ENCODE assay signal across 1 cellular context in the genomic region with DNA sequence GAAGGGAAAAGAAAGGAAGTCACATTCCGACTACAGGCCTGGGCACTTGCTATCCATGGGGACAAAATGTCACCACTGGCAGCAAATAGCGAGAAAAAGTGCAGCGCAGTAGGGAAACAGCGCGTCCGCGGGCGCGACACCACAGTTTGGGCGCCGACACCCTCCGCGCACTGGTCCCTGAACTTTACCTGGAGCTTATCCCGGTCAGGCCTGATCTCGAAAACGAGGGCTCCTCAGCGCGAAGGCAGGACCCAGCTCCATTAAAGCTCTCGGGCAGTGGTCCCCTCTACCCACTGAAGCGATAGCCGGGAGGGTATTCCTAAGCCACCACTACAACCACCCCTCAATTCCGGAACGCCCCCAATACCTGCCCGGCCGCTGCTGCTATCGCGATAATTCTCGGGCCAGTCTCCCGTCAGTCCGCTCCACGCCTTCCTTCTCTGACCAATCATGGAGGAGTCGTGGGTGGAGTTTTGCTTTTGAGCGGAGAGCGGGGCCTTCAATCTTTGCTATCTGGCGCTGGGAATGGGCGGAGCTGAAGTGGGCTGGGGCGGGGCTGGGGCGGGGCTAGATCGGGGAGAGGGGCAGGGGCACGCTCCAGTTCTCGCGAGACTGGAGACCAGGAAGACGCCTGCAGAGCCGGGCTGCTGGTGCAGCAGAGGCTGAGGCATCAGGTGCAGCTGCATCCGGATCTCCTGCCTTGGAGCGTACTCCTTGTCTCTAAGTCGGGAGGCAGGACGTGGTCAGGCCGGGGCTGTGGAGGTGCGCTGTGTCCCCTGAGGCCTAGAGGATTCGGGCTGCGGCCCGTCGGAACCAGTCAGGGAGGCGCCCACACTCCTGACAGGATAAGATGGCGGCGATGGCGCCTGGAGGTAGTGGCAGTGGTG.
TF ChIP-seq lines count a peak whose summit lies in the region.

A gene with protein sequence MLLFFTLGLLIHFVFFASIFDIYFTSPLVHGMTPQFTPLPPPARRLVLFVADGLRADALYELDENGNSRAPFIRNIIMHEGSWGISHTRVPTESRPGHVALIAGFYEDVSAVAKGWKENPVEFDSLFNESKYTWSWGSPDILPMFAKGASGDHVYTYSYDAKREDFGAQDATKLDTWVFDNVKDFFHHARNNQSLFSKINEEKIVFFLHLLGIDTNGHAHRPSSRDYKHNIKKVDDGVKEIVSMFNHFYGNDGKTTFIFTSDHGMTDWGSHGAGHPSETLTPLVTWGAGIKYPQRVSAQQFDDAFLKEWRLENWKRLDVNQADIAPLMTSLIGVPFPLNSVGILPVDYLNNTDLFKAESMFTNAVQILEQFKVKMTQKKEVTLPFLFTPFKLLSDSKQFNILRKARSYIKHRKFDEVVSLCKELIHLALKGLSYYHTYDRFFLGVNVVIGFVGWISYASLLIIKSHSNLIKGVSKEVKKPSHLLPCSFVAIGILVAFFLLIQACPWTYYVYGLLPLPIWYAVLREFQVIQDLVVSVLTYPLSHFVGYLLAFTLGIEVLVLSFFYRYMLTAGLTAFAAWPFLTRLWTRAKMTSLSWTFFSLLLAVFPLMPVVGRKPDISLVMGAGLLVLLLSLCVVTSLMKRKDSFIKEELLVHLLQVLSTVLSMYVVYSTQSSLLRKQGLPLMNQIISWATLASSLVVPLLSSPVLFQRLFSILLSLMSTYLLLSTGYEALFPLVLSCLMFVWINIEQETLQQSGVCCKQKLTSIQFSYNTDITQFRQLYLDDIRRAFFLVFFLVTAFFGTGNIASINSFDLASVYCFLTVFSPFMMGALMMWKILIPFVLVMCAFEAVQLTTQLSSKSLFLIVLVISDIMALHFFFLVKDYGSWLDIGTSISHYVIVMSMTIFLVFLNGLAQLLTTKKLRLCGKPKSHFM (minus strand): TSS at position 401 of the 887 bp plus-strand sequence. CDS start 25,703 bp downstream, outside the sequence.
A gene with protein sequence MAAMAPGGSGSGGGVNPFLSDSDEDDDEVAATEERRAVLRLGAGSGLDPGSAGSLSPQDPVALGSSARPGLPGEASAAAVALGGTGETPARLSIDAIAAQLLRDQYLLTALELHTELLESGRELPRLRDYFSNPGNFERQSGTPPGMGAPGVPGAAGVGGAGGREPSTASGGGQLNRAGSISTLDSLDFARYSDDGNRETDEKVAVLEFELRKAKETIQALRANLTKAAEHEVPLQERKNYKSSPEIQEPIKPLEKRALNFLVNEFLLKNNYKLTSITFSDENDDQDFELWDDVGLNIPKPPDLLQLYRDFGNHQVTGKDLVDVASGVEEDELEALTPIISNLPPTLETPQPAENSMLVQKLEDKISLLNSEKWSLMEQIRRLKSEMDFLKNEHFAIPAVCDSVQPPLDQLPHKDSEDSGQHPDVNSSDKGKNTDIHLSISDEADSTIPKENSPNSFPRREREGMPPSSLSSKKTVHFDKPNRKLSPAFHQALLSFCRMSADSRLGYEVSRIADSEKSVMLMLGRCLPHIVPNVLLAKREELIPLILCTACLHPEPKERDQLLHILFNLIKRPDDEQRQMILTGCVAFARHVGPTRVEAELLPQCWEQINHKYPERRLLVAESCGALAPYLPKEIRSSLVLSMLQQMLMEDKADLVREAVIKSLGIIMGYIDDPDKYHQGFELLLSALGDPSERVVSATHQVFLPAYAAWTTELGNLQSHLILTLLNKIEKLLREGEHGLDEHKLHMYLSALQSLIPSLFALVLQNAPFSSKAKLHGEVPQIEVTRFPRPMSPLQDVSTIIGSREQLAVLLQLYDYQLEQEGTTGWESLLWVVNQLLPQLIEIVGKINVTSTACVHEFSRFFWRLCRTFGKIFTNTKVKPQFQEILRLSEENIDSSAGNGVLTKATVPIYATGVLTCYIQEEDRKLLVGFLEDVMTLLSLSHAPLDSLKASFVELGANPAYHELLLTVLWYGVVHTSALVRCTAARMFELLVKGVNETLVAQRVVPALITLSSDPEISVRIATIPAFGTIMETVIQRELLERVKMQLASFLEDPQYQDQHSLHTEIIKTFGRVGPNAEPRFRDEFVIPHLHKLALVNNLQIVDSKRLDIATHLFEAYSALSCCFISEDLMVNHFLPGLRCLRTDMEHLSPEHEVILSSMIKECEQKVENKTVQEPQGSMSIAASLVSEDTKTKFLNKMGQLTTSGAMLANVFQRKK (plus strand): TSS at position 600 of the 887 bp plus-strand sequence. CDS start 251 bp downstream, at position 851.

TF ChIP-seq in GM12878, 131 proteins besides CTCF, POLR2A, EP300 and RAD21 (continued from another document and continues in another):
- TF ChIP-seq, protein P1, sequence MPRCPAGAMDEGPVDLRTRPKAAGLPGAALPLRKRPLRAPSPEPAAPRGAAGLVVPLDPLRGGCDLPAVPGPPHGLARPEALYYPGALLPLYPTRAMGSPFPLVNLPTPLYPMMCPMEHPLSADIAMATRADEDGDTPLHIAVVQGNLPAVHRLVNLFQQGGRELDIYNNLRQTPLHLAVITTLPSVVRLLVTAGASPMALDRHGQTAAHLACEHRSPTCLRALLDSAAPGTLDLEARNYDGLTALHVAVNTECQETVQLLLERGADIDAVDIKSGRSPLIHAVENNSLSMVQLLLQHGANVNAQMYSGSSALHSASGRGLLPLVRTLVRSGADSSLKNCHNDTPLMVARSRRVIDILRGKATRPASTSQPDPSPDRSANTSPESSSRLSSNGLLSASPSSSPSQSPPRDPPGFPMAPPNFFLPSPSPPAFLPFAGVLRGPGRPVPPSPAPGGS (IDR thresholded peaks at IDR 0.05; ENCODE audit: borderline replicate concordance, insufficient read depth, low read depth, low read length, poor library complexity, severe bottlenecking) = no peak
- TF ChIP-seq, protein P2, sequence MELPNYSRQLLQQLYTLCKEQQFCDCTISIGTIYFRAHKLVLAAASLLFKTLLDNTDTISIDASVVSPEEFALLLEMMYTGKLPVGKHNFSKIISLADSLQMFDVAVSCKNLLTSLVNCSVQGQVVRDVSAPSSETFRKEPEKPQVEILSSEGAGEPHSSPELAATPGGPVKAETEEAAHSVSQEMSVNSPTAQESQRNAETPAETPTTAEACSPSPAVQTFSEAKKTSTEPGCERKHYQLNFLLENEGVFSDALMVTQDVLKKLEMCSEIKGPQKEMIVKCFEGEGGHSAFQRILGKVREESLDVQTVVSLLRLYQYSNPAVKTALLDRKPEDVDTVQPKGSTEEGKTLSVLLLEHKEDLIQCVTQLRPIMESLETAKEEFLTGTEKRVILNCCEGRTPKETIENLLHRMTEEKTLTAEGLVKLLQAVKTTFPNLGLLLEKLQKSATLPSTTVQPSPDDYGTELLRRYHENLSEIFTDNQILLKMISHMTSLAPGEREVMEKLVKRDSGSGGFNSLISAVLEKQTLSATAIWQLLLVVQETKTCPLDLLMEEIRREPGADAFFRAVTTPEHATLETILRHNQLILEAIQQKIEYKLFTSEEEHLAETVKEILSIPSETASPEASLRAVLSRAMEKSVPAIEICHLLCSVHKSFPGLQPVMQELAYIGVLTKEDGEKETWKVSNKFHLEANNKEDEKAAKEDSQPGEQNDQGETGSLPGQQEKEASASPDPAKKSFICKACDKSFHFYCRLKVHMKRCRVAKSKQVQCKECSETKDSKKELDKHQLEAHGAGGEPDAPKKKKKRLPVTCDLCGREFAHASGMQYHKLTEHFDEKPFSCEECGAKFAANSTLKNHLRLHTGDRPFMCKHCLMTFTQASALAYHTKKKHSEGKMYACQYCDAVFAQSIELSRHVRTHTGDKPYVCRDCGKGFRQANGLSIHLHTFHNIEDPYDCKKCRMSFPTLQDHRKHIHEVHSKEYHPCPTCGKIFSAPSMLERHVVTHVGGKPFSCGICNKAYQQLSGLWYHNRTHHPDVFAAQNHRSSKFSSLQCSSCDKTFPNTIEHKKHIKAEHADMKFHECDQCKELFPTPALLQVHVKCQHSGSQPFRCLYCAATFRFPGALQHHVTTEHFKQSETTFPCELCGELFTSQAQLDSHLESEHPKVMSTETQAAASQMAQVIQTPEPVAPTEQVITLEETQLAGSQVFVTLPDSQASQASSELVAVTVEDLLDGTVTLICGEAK (IDR thresholded peaks at IDR 0.05; ENCODE audit: borderline replicate concordance) = no peak; the same call in none of the 2 replicates
- TF ChIP-seq MYC (IDR thresholded peaks at IDR 0.05; ENCODE audit: insufficient read depth, insufficient read length, insufficient replicate concordance, low read length, severe bottlenecking) (no peak), IKZF2 (IDR thresholded peaks at IDR 0.05) (peak; percentile 73 to 75), ZZZ3 (IDR thresholded peaks at IDR 0.05; ENCODE audit: control insufficient read depth, insufficient read length, low read depth) (no peak), BACH1 (IDR thresholded peaks at IDR 0.05; ENCODE audit: borderline replicate concordance) (peak; percentile 54; the same call in 1 of the 2 replicates), SIN3A (IDR thresholded peaks at IDR 0.05; ENCODE audit: low read depth, low read length) (peak; percentile 88), ZBED1 (IDR thresholded peaks at IDR 0.05; ENCODE audit: borderline replicate concordance) (peak; percentile 98), IRF4 (IDR thresholded peaks at IDR 0.05; ENCODE audit: low read depth, low read length) (0 out of 2 replicates have a peak, but pooled peaks have one; percentile 17), NBN (IDR thresholded peaks at IDR 0.05) (peak; percentile 33), ZNF217 (IDR thresholded peaks at IDR 0.05) (no peak), NFYA (IDR thresholded peaks at IDR 0.05; ENCODE audit: borderline replicate concordance, low read depth, low read length) (peak; percentile 20; the same call in 1 of the 2 replicates), ZNF622 (IDR thresholded peaks at IDR 0.05) (no peak), DPF2 (IDR thresholded peaks at IDR 0.05) (0 out of 2 replicates have a peak, but pooled peaks have one; percentile 8), TARDBP (IDR thresholded peaks at IDR 0.05; ENCODE audit: borderline replicate concordance) (no peak), FOXM1 (IDR thresholded peaks at IDR 0.05; ENCODE audit: low read depth, low read length) (no peak), ZNF384 (IDR thresholded peaks at IDR 0.05; ENCODE audit: borderline replicate concordance, low read depth, low read length) (no peak), NFXL1 (IDR thresholded peaks at IDR 0.05; ENCODE audit: borderline replicate concordance) (no peak), RBBP5 (conservative IDR thresholded peaks at IDR 0.05) (no peak), PAX8 (IDR thresholded peaks at IDR 0.05) (no peak), PML (IDR thresholded peaks at IDR 0.05; ENCODE audit: low read length) (peak; percentile 85), CBX3 (IDR thresholded peaks at IDR 0.05; ENCODE audit: borderline replicate concordance, low read depth) (no peak), STAT3 (IDR thresholded peaks at IDR 0.05; ENCODE audit: low read depth, low read length) (no peak), TCF12 (IDR thresholded peaks at IDR 0.05; ENCODE audit: low read depth, low read length) (0 out of 2 replicates have a peak, but pooled peaks have one; percentile 4), NR2F1 (conservative IDR thresholded peaks at IDR 0.05) (no peak), WRNIP1 (IDR thresholded peaks at IDR 0.05; ENCODE audit: borderline replicate concordance, low read depth, low read length) (no peak), TCF3 (IDR thresholded peaks at IDR 0.05; ENCODE audit: borderline replicate concordance, insufficient read depth, low read depth, low read length) (peak; percentile 67; the same call in 1 of the 2 replicates), CBX5 (IDR thresholded peaks at IDR 0.05; ENCODE audit: low read depth) (no peak), ZNF24 (IDR thresholded peaks at IDR 0.05) (no peak)
- TF ChIP-seq, protein P3, sequence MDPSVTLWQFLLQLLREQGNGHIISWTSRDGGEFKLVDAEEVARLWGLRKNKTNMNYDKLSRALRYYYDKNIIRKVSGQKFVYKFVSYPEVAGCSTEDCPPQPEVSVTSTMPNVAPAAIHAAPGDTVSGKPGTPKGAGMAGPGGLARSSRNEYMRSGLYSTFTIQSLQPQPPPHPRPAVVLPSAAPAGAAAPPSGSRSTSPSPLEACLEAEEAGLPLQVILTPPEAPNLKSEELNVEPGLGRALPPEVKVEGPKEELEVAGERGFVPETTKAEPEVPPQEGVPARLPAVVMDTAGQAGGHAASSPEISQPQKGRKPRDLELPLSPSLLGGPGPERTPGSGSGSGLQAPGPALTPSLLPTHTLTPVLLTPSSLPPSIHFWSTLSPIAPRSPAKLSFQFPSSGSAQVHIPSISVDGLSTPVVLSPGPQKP (IDR thresholded peaks at IDR 0.05; ENCODE audit: low read depth, low read length) = no peak
- TF ChIP-seq, protein P4, sequence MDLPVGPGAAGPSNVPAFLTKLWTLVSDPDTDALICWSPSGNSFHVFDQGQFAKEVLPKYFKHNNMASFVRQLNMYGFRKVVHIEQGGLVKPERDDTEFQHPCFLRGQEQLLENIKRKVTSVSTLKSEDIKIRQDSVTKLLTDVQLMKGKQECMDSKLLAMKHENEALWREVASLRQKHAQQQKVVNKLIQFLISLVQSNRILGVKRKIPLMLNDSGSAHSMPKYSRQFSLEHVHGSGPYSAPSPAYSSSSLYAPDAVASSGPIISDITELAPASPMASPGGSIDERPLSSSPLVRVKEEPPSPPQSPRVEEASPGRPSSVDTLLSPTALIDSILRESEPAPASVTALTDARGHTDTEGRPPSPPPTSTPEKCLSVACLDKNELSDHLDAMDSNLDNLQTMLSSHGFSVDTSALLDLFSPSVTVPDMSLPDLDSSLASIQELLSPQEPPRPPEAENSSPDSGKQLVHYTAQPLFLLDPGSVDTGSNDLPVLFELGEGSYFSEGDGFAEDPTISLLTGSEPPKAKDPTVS (IDR thresholded peaks at IDR 0.05; ENCODE audit: low read depth, low read length) = no peak
- TF ChIP-seq, protein P5, sequence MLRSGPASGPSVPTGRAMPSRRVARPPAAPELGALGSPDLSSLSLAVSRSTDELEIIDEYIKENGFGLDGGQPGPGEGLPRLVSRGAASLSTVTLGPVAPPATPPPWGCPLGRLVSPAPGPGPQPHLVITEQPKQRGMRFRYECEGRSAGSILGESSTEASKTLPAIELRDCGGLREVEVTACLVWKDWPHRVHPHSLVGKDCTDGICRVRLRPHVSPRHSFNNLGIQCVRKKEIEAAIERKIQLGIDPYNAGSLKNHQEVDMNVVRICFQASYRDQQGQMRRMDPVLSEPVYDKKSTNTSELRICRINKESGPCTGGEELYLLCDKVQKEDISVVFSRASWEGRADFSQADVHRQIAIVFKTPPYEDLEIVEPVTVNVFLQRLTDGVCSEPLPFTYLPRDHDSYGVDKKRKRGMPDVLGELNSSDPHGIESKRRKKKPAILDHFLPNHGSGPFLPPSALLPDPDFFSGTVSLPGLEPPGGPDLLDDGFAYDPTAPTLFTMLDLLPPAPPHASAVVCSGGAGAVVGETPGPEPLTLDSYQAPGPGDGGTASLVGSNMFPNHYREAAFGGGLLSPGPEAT (IDR thresholded peaks at IDR 0.05; ENCODE audit: low read depth) = peak; percentile 48
- TF ChIP-seq, protein P6, sequence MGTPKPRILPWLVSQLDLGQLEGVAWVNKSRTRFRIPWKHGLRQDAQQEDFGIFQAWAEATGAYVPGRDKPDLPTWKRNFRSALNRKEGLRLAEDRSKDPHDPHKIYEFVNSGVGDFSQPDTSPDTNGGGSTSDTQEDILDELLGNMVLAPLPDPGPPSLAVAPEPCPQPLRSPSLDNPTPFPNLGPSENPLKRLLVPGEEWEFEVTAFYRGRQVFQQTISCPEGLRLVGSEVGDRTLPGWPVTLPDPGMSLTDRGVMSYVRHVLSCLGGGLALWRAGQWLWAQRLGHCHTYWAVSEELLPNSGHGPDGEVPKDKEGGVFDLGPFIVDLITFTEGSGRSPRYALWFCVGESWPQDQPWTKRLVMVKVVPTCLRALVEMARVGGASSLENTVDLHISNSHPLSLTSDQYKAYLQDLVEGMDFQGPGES (IDR thresholded peaks at IDR 0.05) = peak; percentile 61; the same call in 1 of the 2 replicates
